In the genomic region with DNA sequence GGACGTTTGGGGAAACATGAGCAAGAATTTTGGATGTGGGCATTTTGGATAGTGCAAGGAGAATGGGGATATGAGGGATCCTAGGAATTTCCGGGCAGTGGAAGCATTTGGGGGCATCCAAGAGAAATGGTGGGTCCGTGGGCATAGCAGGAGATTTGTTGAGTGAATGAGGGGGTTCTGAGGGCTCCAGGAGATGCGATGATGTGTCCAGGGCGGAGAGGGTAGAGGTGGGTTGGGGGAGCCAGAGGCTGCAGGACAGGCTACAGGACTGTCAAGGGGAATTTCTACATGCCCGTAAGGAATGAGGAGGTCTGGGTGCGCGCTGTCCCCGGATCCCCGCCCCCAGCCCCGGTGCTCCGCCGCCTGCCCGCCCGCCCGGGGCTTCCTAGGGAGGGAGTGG, we compare ENCODE assay signal across 9 cellular contexts. TPM values are rescaled to one million over a fixed set of nuclear protein-coding genes. Genes with fewer than 3 reads are reported as not detected.
A peak's percentile ranks its signal among the peaks of the same experiment; 100 is the strongest.
DNase-seq lines count a peak whose midpoint lies in the region; ATAC-seq and TF ChIP-seq lines count a peak whose summit lies in the region.
"Had no signal": no experiment of that assay in that cellular context is flagged by ENCODE, and none has a peak within 500 bp of the region (broad histone marks: within the 10 kb centered on the region; RNA-seq: fewer than 3 reads in every experiment).

No MANE protein-coding gene starts in this region.

- peak; percentile 15 for ATAC-seq in GM18868 (IDR thresholded peaks at IDR 0.05; ENCODE audit: unreplicated experiment)
- ATAC-seq in naive thymus-derived CD8-positive, alpha-beta T cell, result no peak
- no peak for ATAC-seq in HG03159 (IDR thresholded peaks at IDR 0.05; ENCODE audit: unreplicated experiment)
- ATAC-seq in left colon, result no peak

- in situ Hi-C loops in KBM-7 (cut with MboI; ENCODE audit: low pct_unique_long_range_greater_than_20kb, low sequenced_read_pairs), result no loop called here

- peak overlapping the region; percentile 83 for H3K4me3 Mint-ChIP-seq in chondrocyte (ENCODE audit: unreplicated experiment)
- peak overlapping the region; percentile 80 to 94 (median 90) for H3K4me3 Mint-ChIP-seq in naive thymus-derived CD8-positive, alpha-beta T cell

- intact Hi-C loops in left colon (cut with DNase I, micrococcal nuclease), result no loop called here

- H3K36me3 Mint-ChIP-seq in chondrocyte (ENCODE audit: low read depth), result peaks cover 5% of the 10 kb centered on the region
- H3K36me3 Mint-ChIP-seq in naive thymus-derived CD8-positive, alpha-beta T cell, result peaks cover 0 to 25% (median 0%) of the 10 kb centered on the region in 3 donors

- DNase-seq in HL-60 (ENCODE audit: low read depth in 1 of 2, low spot score in 1 of 2) (no peak), chondrocyte (ENCODE audit: low spot score) (peak; percentile 40), KBM-7 (no peak), 8988T (no peak), left colon (no peak)
- DNase-seq in naive thymus-derived CD8-positive, alpha-beta T cell, result no peak

- H3K27me3 ChIP-seq in HL-60 (ENCODE audit: insufficient read depth, poor library complexity, severe bottlenecking), result no peaks in the 10 kb centered on the region

- TF ChIP-seq CTCF in HL-60 (IDR thresholded peaks at IDR 0.05; ENCODE audit: insufficient read depth, low read length) (no peak), chondrocyte (IDR thresholded peaks at IDR 0.05) (no peak)

- no peak overlapping the region for H3K27ac ChIP-seq in HL-60 (replicated peaks)

- H3K27me3 Mint-ChIP-seq in chondrocyte (ENCODE audit: low read depth), result no peaks in the 10 kb centered on the region
- peaks cover 0 to 11% (median 0%) of the 10 kb centered on the region in 5 donors for H3K27me3 Mint-ChIP-seq in naive thymus-derived CD8-positive, alpha-beta T cell

- H3K4me3 ChIP-seq in HL-60 (replicated peaks; ENCODE audit: insufficient read depth, low read length), result peak overlapping the region; percentile 76

- H3K9me3 Mint-ChIP-seq in chondrocyte (ENCODE audit: low read depth), result no peaks in the 10 kb centered on the region
- H3K9me3 Mint-ChIP-seq in naive thymus-derived CD8-positive, alpha-beta T cell, result no peaks in the 10 kb centered on the region

- peak overlapping the region; percentile 74 for H3K27ac Mint-ChIP-seq in chondrocyte (ENCODE audit: unreplicated experiment)
- peak overlapping the region in 8 of 10 donors; percentile 33 to 88 (median 72) for H3K27ac Mint-ChIP-seq in naive thymus-derived CD8-positive, alpha-beta T cell

- peaks cover 18% of the 10 kb centered on the region for H3K4me1 Mint-ChIP-seq in chondrocyte (ENCODE audit: low read depth)
- H3K4me1 Mint-ChIP-seq in naive thymus-derived CD8-positive, alpha-beta T cell, result peaks cover 8 to 29% (median 22%) of the 10 kb centered on the region in 4 donors

- POLR2A ChIA-PET in naive thymus-derived CD8-positive, alpha-beta T cell (lab: Charles Lee), result interaction anchor here (0.7 kb wide), 1 partner anchor 45 kb away, joined by 3 read pairs; no protein-coding TSS in a partner anchor

RNA-seq across cellular contexts. Expression of a gene that starts 0.4 kb away (rescaled TPM):
- total RNA-seq in chondrocyte, result 3.0 to 3.8 TPM (median 3.3 TPM) in 3 replicates
- total RNA-seq in naive thymus-derived CD8-positive, alpha-beta T cell, result 1 to 10 TPM; 7.5 to 7.6 TPM
- polyA plus RNA-seq in naive thymus-derived CD8-positive, alpha-beta T cell, result 1 to 10 TPM in 2 of 3 donors, under 1 TPM in 1; 0.91 to 2.8 (median 2.1) TPM
- 1 to 10 TPM; 3.3 to 4.4 TPM for total RNA-seq in left colon

RNA-seq across cellular contexts. Expression of a gene that starts 1.2 kb away (rescaled TPM):
- total RNA-seq in chondrocyte (3.1 to 5.9 TPM (median 3.6 TPM) in 3 replicates), left colon (1 to 10 TPM; 4.7 to 6.7 TPM)
- not detected for total RNA-seq in naive thymus-derived CD8-positive, alpha-beta T cell
- not detected for polyA plus RNA-seq in naive thymus-derived CD8-positive, alpha-beta T cell
- total RNA-seq: T-helper 2 cell treated with Interferon-gamma antibody and Interleukin-4, amounts not matched to agents 100 ng/mL and 5 ng/mL, for 36 hours had no signal

RNA-seq across cellular contexts. Expression of a gene that starts 8.2 kb away (rescaled TPM):
- total RNA-seq in chondrocyte (96.1 to 129 TPM (median 97.6 TPM) in 3 replicates), left colon (10 to 100 TPM; 97.1 to 98.4 TPM)
- total RNA-seq in naive thymus-derived CD8-positive, alpha-beta T cell, result 100 to 1,000 TPM; 134 to 135 TPM
- 100 to 1,000 TPM; 433 to 440 (median 433) TPM for polyA plus RNA-seq in naive thymus-derived CD8-positive, alpha-beta T cell

RNA-seq across cellular contexts. Expression of a gene that starts 32.1 kb away (rescaled TPM):
- not detected in 3 replicates for total RNA-seq in chondrocyte
- not detected for total RNA-seq in naive thymus-derived CD8-positive, alpha-beta T cell
- polyA plus RNA-seq in naive thymus-derived CD8-positive, alpha-beta T cell, result not detected
- total RNA-seq in left colon, result not detected
- total RNA-seq: T-helper 2 cell treated with Interferon-gamma antibody and Interleukin-4, amounts not matched to agents 100 ng/mL and 5 ng/mL, for 36 hours had no signal

RNA-seq across cellular contexts. Expression of a gene that starts 43.9 kb away (rescaled TPM):
- 10.7 to 12.4 TPM (median 11.6 TPM) in 3 replicates for total RNA-seq in chondrocyte
- total RNA-seq in naive thymus-derived CD8-positive, alpha-beta T cell, result 10 to 100 TPM in 1 of 2 experiments, 1 to 10 TPM in 1; 9.2 to 10.8 TPM
- 1 to 10 TPM; 2.6 to 9.4 (median 6.1) TPM for polyA plus RNA-seq in naive thymus-derived CD8-positive, alpha-beta T cell
- 10 to 100 TPM; 24.3 to 29.7 TPM for total RNA-seq in left colon
